Comparison of ENCODE assay signal across 13 cellular contexts in genomic region chr6:110748458-110748857, GRCh38.
A peak's percentile ranks its signal among the peaks of the same experiment; 100 is the strongest.
DNase-seq lines count a peak whose midpoint lies in the region; ATAC-seq and TF ChIP-seq lines count a peak whose summit lies in the region.
"Had no signal": no experiment of that assay in that cellular context is flagged by ENCODE, and none has a peak within 500 bp of the region (broad histone marks: within the 10 kb centered on the region; RNA-seq: fewer than 3 reads in every experiment).

No MANE protein-coding gene starts in this region.

- no peak overlapping the region for H3K4me3 ChIP-seq in dorsolateral prefrontal cortex

- no peak for ATAC-seq in HG02763 (IDR thresholded peaks at IDR 0.05; ENCODE audit: unreplicated experiment)

- in situ Hi-C loops in G401 (cut with HindIII; ENCODE audit: low sequenced_read_pairs): no loop called here

- intact Hi-C loops in dorsolateral prefrontal cortex (cut with DNase I): no loop called here

- TF ChIP-seq CTCF in dorsolateral prefrontal cortex (IDR thresholded peaks at IDR 0.05 in 54 of 56, conservative IDR thresholded peaks at IDR 0.05 in 2 of 56; ENCODE audit: low read depth in 1 of 56, partially characterized antibody in 56 of 56): no peak

- H3K27ac ChIP-seq in dorsolateral prefrontal cortex: peak overlapping the region in 37 of 59 donors; percentile 7 to 73 (median 43)
- H3K27ac ChIP-seq in substantia nigra (ENCODE audit: low read depth, low read length, poor library complexity, severe bottlenecking): peak overlapping the region; percentile 42

- no peaks in the 10 kb centered on the region for H3K27me3 ChIP-seq in dorsolateral prefrontal cortex

- peak; percentile 24 for DNase-seq in G401 (ENCODE audit: low spot score)
- DNase-seq in RPMI7951 (ENCODE audit: low read depth): peak; percentile 3
- DNase-seq in dorsolateral prefrontal cortex: no peak
- DNase-seq in substantia nigra (lab: John Stamatoyannopoulos, UW): peak in 1 of 49 donors; percentile 19
- no peak for DNase-seq in SIG-M5 (lab: John Stamatoyannopoulos, UW)
- DNase-seq in NCI-H510A treated with DMSO at 0.1 percent for 48 hours (lab: John Stamatoyannopoulos, UW): no peak
- DNase-seq: ACHN, AML-193, DMS153, H7, NCI-H2029, OCI-M1 had no signal

Comparison
In these comparisons a context has a peak if more than half of its experiments do, and no peak if none do; other contexts are left out.
1. DNase-seq: peak in G401 (single experiment) and RPMI7951 (single experiment); none in dorsolateral prefrontal cortex (0 of 10), SIG-M5 (single experiment) and NCI-H510A treated with DMSO at 0.1 percent for 48 hours (single experiment).